ENCODE assay signal across 9 cellular contexts in the genomic region with DNA sequence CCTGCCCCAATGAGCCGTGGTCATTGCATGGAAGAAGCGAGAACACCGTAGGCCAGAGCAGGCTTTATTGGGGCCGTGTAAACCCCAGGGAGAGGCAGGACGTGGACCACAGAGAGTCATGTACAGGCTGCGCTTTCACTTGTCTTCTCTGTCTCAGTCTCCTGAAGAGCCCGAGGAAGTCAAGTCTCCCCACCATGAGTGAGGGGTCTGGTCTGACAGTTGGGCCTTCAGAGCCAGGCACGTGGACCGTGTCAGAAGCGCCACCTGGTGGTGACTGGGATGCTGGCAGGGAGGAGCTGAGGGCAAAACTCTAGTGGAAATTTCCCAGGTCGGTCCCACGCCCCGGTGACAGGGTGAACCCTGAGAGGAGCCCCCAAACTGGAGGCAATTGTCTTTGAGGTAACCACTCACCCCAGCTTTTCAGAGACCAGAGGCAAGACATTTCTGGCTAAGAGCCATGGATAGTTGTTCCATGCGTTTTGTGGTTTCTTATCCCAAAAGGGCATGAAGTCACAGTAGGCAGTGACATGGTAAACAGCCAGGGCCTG. TPM values are rescaled to one million over a fixed set of nuclear protein-coding genes. Genes with fewer than 3 reads are reported as not detected.
DNase-seq lines count a peak whose midpoint lies in the region; ATAC-seq lines count a peak whose summit lies in the region.
"Had no signal": no experiment of that assay in that cellular context is flagged by ENCODE, and none has a peak within 500 bp of the region (broad histone marks: within the 10 kb centered on the region; RNA-seq: fewer than 3 reads in every experiment).

No MANE protein-coding gene starts in this region.

- POLR2A ChIA-PET in CD4-positive, alpha-beta memory T cell (lab: Charles Lee; ENCODE audit: partially characterized antibody): interaction anchor here (0.6 to 3.3 kb wide), 8 partner anchors 22 to 296 kb away, joined by 3 to 70 read pairs (median 4); a partner anchor contains a TSS

- peaks cover 26% of the 10 kb centered on the region for H3K36me3 ChIP-seq in CD4-positive, alpha-beta memory T cell (ENCODE audit: insufficient read depth, low read length)

- in situ Hi-C loops in SK-MEL-5 (cut with HindIII; ENCODE audit: low pct_unique_long_range_greater_than_20kb, low sequenced_read_pairs): no loop called here

- H3K27me3 Mint-ChIP-seq in CD4-positive, alpha-beta memory T cell: no peaks in the 10 kb centered on the region

- peak; percentile 63 to 77 (median 69) for DNase-seq in CD4-positive, alpha-beta memory T cell
- DNase-seq in SK-MEL-5 (ENCODE audit: low read depth, low spot score) (peak; percentile 59), Right ventricle myocardium superior (peak; percentile 82), retina (peak; percentile 77)
- DNase-seq in activated naive CD4-positive, alpha-beta T cell treated with anti-CD3 and anti-CD28 coated beads, Interleukin-2, amount 50 U/mL, for 16 hours: peak; percentile 80

- H3K9me3 Mint-ChIP-seq in CD4-positive, alpha-beta memory T cell: peaks cover 0 to 4% (median 0%) of the 10 kb centered on the region in 8 donors

- ATAC-seq in HG02798 (IDR thresholded peaks at IDR 0.05; ENCODE audit: poor library complexity, unreplicated experiment) (peak; percentile 34), Right ventricle myocardium superior (ENCODE audit: poor library complexity) (peak; percentile 58), HG02571 (IDR thresholded peaks at IDR 0.05; ENCODE audit: unreplicated experiment) (no peak), HG03097 (IDR thresholded peaks at IDR 0.05; ENCODE audit: low FRiP score, unreplicated experiment) (no peak)

- no peak overlapping the region for H3K4me3 Mint-ChIP-seq in CD4-positive, alpha-beta memory T cell

- peaks cover 23 to 47% of the 10 kb centered on the region in 2 donors for H3K36me3 Mint-ChIP-seq in CD4-positive, alpha-beta memory T cell

- peaks cover 0 to 15% (median 7%) of the 10 kb centered on the region in 4 donors for H3K4me1 Mint-ChIP-seq in CD4-positive, alpha-beta memory T cell

- CTCF ChIA-PET in CD4-positive, alpha-beta memory T cell (lab: Charles Lee; ENCODE audit: partially characterized antibody): interaction anchor here (0.6 to 15.6 kb wide), 39 partner anchors 10 to 300 kb away, joined by 3 to 677 read pairs (median 4); a partner anchor contains a TSS

- H3K27ac Mint-ChIP-seq in CD4-positive, alpha-beta memory T cell: peak overlapping the region; percentile 42 to 77 (median 67)

- peaks cover 4% of the 10 kb centered on the region for H3K4me1 ChIP-seq in CD4-positive, alpha-beta memory T cell (ENCODE audit: insufficient read depth, low read length)

- H3K9me3 ChIP-seq in CD4-positive, alpha-beta memory T cell (ENCODE audit: control insufficient read depth in 1 of 2, low read length in 2 of 2): no peaks in the 10 kb centered on the region

- no peak overlapping the region for H3K27ac ChIP-seq in CD4-positive, alpha-beta memory T cell (ENCODE audit: low read depth, low read length)

- H3K27me3 ChIP-seq in CD4-positive, alpha-beta memory T cell (ENCODE audit: insufficient read depth, low read length): no peaks in the 10 kb centered on the region

- H3K4me3 ChIP-seq in CD4-positive, alpha-beta memory T cell (ENCODE audit: low read length in 2 of 2): no peak overlapping the region

- intact Hi-C loops in CD4-positive, alpha-beta memory T cell (cut with micrococcal nuclease): loop anchor here (1.0 kb wide), 2 partner anchors 44 to 296 kb away; no protein-coding TSS in a partner anchor
- intact Hi-C loops in Right ventricle myocardium superior (cut with DNase I): no loop called here

RNA-seq across cellular contexts. Expression of a gene that starts 17.4 kb away (rescaled TPM):
- 1 to 10 TPM; 2.5 to 2.9 TPM for total RNA-seq in CD4-positive, alpha-beta memory T cell
- under 1 TPM; 0.45 to 0.87 TPM for polyA plus RNA-seq in CD4-positive, alpha-beta memory T cell
- total RNA-seq in SK-MEL-5 (2014; rRNA removed; shearing (Covaris generic)): 0.53 and 1.3 TPM in 2 replicates
- 0.57 and 1.4 TPM in 2 replicates for polyA plus RNA-seq in SK-MEL-5 (2015; cell fraction: cytosol; rRNA removed)
- 0.69 and 2.5 TPM in 2 replicates for polyA plus RNA-seq in SK-MEL-5 (2015; cell fraction: nucleus; rRNA removed)
- 16.8 TPM for total RNA-seq in Right ventricle myocardium superior

RNA-seq across cellular contexts. Expression of a gene that starts 24.0 kb away (rescaled TPM):
- total RNA-seq in CD4-positive, alpha-beta memory T cell: 100 to 1,000 TPM; 101 to 104 TPM
- polyA plus RNA-seq in CD4-positive, alpha-beta memory T cell: 10 to 100 TPM in 1 of 2 donors, 1 to 10 TPM in 1; 4.8 to 10.8 TPM
- 42.7 and 51.6 TPM in 2 replicates for total RNA-seq in SK-MEL-5 (2014; rRNA removed; shearing (Covaris generic))
- polyA plus RNA-seq in SK-MEL-5 (2015; cell fraction: cytosol; rRNA removed): 101 and 145 TPM in 2 replicates
- 180 and 193 TPM in 2 replicates for polyA plus RNA-seq in SK-MEL-5 (2015; cell fraction: nucleus; rRNA removed)
- total RNA-seq in Right ventricle myocardium superior: 205 TPM

RNA-seq across cellular contexts. Expression of a gene that starts 29.7 kb away (rescaled TPM):
- not detected for total RNA-seq in CD4-positive, alpha-beta memory T cell
- under 1 TPM in 1 of 2 donors, not detected in 1; 0.05 TPM for polyA plus RNA-seq in CD4-positive, alpha-beta memory T cell
- total RNA-seq in SK-MEL-5 (2014; rRNA removed; shearing (Covaris generic)): not detected in 2 replicates
- polyA plus RNA-seq in SK-MEL-5 (2015; cell fraction: cytosol; rRNA removed): not detected in 2 replicates
- polyA plus RNA-seq in SK-MEL-5 (2015; cell fraction: nucleus; rRNA removed): not detected in 2 replicates
- total RNA-seq in Right ventricle myocardium superior: not detected
- total RNA-seq: T-helper 2 cell treated with Interferon-gamma antibody and Interleukin-4, amounts not matched to agents 100 ng/mL and 5 ng/mL, for 36 hours had no signal

RNA-seq across cellular contexts. Expression of a gene that starts 49.7 kb away (rescaled TPM):
- not detected for total RNA-seq in CD4-positive, alpha-beta memory T cell
- polyA plus RNA-seq in CD4-positive, alpha-beta memory T cell: under 1 TPM; 0.11 to 0.13 TPM
- 19.3 and 22.0 TPM in 2 replicates for total RNA-seq in SK-MEL-5 (2014; rRNA removed; shearing (Covaris generic))
- 26.1 and 35.8 TPM in 2 replicates for polyA plus RNA-seq in SK-MEL-5 (2015; cell fraction: cytosol; rRNA removed)
- 7.8 and 13.2 TPM in 2 replicates for polyA plus RNA-seq in SK-MEL-5 (2015; cell fraction: nucleus; rRNA removed)
- total RNA-seq in Right ventricle myocardium superior: 5.1 TPM

Comparison
In these comparisons a context has a peak if more than half of its experiments do, and no peak if none do; other contexts are left out.
1. ATAC-seq: peak in HG02798 (single experiment) and Right ventricle myocardium superior (single experiment); none in HG02571 (single experiment) and HG03097 (single experiment).
2. Peak in every context shown above with its lines, with median percentiles within 50 percentile points of each other: DNase-seq.